ENCODE assay signal across 22 cellular contexts in genomic region chr12:29288031-29288430, GRCh38.
"Had no signal": no experiment of that assay in that cellular context is flagged by ENCODE, and none has a peak within 500 bp of the region (broad histone marks: within the 10 kb centered on the region; RNA-seq: fewer than 3 reads in every experiment).

No MANE protein-coding gene starts in this region.

- H3K27ac ChIP-seq: left lung, ovary, psoas muscle, sigmoid colon, skin epidermis, thoracic aorta, tibial nerve, upper lobe of left lung had no signal

- ATAC-seq: effector memory CD8-positive, alpha-beta T cell; left lung; naive thymus-derived CD8-positive, alpha-beta T cell; psoas muscle; right cardiac atrium; stimulated activated naive B cell treated with anti-CD40 and anti-IgM and Interleukin-4, amounts not matched to agents 10 μg/mL and 1 μg/mL and 100 μg/mL, for 72 hours had no signal

- H3K4me1 ChIP-seq: left lung, psoas muscle, sigmoid colon, tibial nerve, upper lobe of left lung had no signal

- H3K9me3 ChIP-seq: left lung, ovary, psoas muscle, sigmoid colon, thoracic aorta had no signal

- H3K27me3 ChIP-seq: left lung, ovary, sigmoid colon, tibial nerve, upper lobe of left lung had no signal

- DNase-seq: cortex of kidney; effector memory CD8-positive, alpha-beta T cell; head of caudate nucleus; kidney; left lung; mesenchymal stem cell; midbrain; naive thymus-derived CD8-positive, alpha-beta T cell; nephron progenitor cell; occipital lobe; ovary; posterior cingulate gyrus; psoas muscle; right cardiac atrium; sigmoid colon; stimulated activated CD4-positive, alpha-beta T cell treated with anti-CD3 and anti-CD28 coated beads, Interleukin-15, amount 100 ng/mL, for 24 hours; stimulated activated CD4-positive, alpha-beta T cell treated with anti-CD3 and anti-CD28 coated beads, Interleukin-2, amount 100 ng/mL, for 48 hours; stimulated activated naive B cell treated with anti-CD40 and anti-IgM and Interleukin-4, amounts not matched to agents 10 μg/mL and 1 μg/mL and 100 μg/mL, for 72 hours; upper lobe of left lung had no signal

- H3K36me3 ChIP-seq: left lung, ovary, sigmoid colon, thoracic aorta, upper lobe of left lung had no signal

- H3K4me3 ChIP-seq: left lung, ovary, psoas muscle, sigmoid colon, skin epidermis, thoracic aorta, tibial nerve, upper lobe of left lung had no signal
